ENCODE assay signal across 8 cellular contexts in the genomic region with DNA sequence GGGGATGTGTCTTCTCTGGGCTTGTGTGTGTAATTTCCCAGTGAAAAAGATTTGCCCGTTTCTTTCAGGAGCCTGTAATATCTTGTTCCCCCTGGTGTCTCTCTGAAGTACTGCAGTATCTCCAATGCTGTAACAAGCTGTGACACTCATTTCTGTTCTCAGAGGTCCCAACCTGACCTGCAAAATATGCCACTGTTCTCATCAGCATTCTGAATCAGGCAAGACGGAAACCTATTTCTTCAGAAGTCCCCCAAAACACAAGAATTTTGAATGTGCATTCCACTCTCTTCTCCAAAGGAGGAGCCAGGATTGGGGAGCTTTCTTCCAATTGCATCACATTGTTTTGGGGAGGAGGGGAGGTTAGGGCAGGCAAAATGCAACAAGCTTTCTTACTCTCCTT.
DNase-seq lines count a peak whose midpoint lies in the region; ATAC-seq and TF ChIP-seq lines count a peak whose summit lies in the region.

No MANE protein-coding gene starts in this region.

- no peak overlapping the region for H2BK12ac ChIP-seq in H9 (ENCODE audit: insufficient read length, low read depth, low read length)
- no peak overlapping the region for H2BK12ac ChIP-seq in neuronal stem cell (ENCODE audit: low read length)

- H3K36me3 ChIP-seq in Panc1 (ENCODE audit: control insufficient read depth, insufficient read depth, low read length) (no peaks in the 10 kb centered on the region), neuronal stem cell (replicated peaks in 1 of 2; ENCODE audit: control insufficient read depth in 2 of 2, insufficient read depth in 2 of 2, low read length in 2 of 2) (no peaks in the 10 kb centered on the region)

- H3K9ac ChIP-seq in H9 (ENCODE audit: extremely low read depth, insufficient read length, low read length) (no peak overlapping the region), neuronal stem cell (ENCODE audit: low read depth, low read length, poor library complexity) (no peak overlapping the region)

- H3K23ac ChIP-seq in H9 (ENCODE audit: insufficient read length, low read depth, low read length) (no peak overlapping the region), neuronal stem cell (ENCODE audit: low read depth, low read length, poor library complexity) (no peak overlapping the region)

- H2AK5ac ChIP-seq in H9 (ENCODE audit: insufficient read length, low read length) (no peak overlapping the region), neuronal stem cell (ENCODE audit: low read depth, low read length) (no peak overlapping the region)

- peak; percentile 79 for TF ChIP-seq CTCF in H9 (conservative IDR thresholded peaks at IDR 0.05)
- TF ChIP-seq CTCF in Panc1 (IDR thresholded peaks at IDR 0.05), result peak; percentile 77

- ATAC-seq in Panc1, result peak; percentile 83; the same call in 1 of the 2 replicates
- ATAC-seq in esophagus mucosa, result peak; percentile 71
- ATAC-seq in effector memory CD8-positive, alpha-beta T cell (replicated peaks), result no peak
- no peak for ATAC-seq in HG03139 (IDR thresholded peaks at IDR 0.05; ENCODE audit: unreplicated experiment)

- H3K4me3 ChIP-seq in Panc1 (ENCODE audit: low read depth in 2 of 2, low read length in 2 of 2) (no peak overlapping the region), neuronal stem cell (ENCODE audit: low read length in 2 of 2) (no peak overlapping the region)

- H2BK120ac ChIP-seq in H9 (ENCODE audit: low read depth, low read length, poor library complexity, severe bottlenecking) (no peak overlapping the region), neuronal stem cell (ENCODE audit: low read depth, low read length) (no peak overlapping the region)

- no peak overlapping the region for H3K18ac ChIP-seq in H9 (ENCODE audit: insufficient read length, low read depth, low read length)
- no peak overlapping the region for H3K18ac ChIP-seq in neuronal stem cell (ENCODE audit: low read length)

- POLR2A ChIA-PET in Panc1 (lab: Charles Lee), result no interaction called here

- peaks cover 5 to 9% of the 10 kb centered on the region in 2 experiments for H3K9me3 Mint-ChIP-seq in H9
- H3K9me3 Mint-ChIP-seq in effector memory CD8-positive, alpha-beta T cell, result no peaks in the 10 kb centered on the region

- no peaks in the 10 kb centered on the region for H3K27me3 Mint-ChIP-seq in H9 (ENCODE audit: low read depth)
- H3K27me3 Mint-ChIP-seq in effector memory CD8-positive, alpha-beta T cell, result peaks cover 28 to 55% of the 10 kb centered on the region in 2 donors

- WGBS in H9 (ENCODE audit: extremely low coverage, insufficient read length, low lambda C conversion rate), result no CpG with 5 or more reads among the region's 2 CpGs
- WGBS in neuronal stem cell (ENCODE audit: extremely low coverage in 2 of 2, insufficient read length in 2 of 2, insufficient replicate concordance in 1 of 2), 2 donors, result no CpG with 5 or more reads among the region's 2 CpGs

- H2BK15ac ChIP-seq in H9 (ENCODE audit: low read depth, low read length), result no peak overlapping the region
- H2BK15ac ChIP-seq in neuronal stem cell (ENCODE audit: low read length), result no peak overlapping the region

- no peaks in the 10 kb centered on the region for H3K9me3 ChIP-seq in H9 (ENCODE audit: control insufficient read depth, low read depth, low read length)
- H3K9me3 ChIP-seq in Panc1 (ENCODE audit: control insufficient read depth, insufficient read depth, low read depth, low read length), result peaks cover 4% of the 10 kb centered on the region; the same call in 1 of the 2 replicates
- H3K9me3 ChIP-seq in neuronal stem cell (replicated peaks in 1 of 2; ENCODE audit: control insufficient read depth in 2 of 2, insufficient read depth in 1 of 2, low read depth in 1 of 2, low read length in 2 of 2), result no peaks in the 10 kb centered on the region

- H3K4me1 Mint-ChIP-seq in H9, result peaks cover 0 to 9% of the 10 kb centered on the region in 2 experiments; a peak in 1 of 4 replicates
- H3K4me1 Mint-ChIP-seq in effector memory CD8-positive, alpha-beta T cell (ENCODE audit: low read depth in 2 of 2), result no peaks in the 10 kb centered on the region

- no peak overlapping the region for H2BK20ac ChIP-seq in H9 (ENCODE audit: low read depth, low read length, poor library complexity, severe bottlenecking)

- no peak overlapping the region for H3K4me2 ChIP-seq in H9 (ENCODE audit: insufficient read depth, insufficient read length, low read length)
- H3K4me2 ChIP-seq in neuronal stem cell (ENCODE audit: insufficient read depth, low read length, poor library complexity, severe bottlenecking), result no peak overlapping the region

- no peaks in the 10 kb centered on the region for H3K79me2 ChIP-seq in H9 (ENCODE audit: insufficient read depth, low read length)

- H3K14ac ChIP-seq in H9 (ENCODE audit: insufficient read depth, low read length) (no peak overlapping the region), neuronal stem cell (ENCODE audit: low read length) (no peak overlapping the region)

- no peak overlapping the region for H3T11ph ChIP-seq in H9 (ENCODE audit: low read length)

- no peak overlapping the region for H2BK5ac ChIP-seq in H9 (ENCODE audit: insufficient read length, low read length)
- no peak overlapping the region for H2BK5ac ChIP-seq in neuronal stem cell (ENCODE audit: low read length)

- H3K79me1 ChIP-seq in H9 (ENCODE audit: insufficient read depth, low read depth, low read length, poor library complexity, severe bottlenecking), result no peaks in the 10 kb centered on the region
- no peaks in the 10 kb centered on the region for H3K79me1 ChIP-seq in neuronal stem cell (ENCODE audit: low read depth, low read length)

- H4K91ac ChIP-seq in H9 (ENCODE audit: insufficient read length, low read depth, low read length) (no peak overlapping the region), neuronal stem cell (ENCODE audit: low read depth, low read length, poor library complexity) (no peak overlapping the region)

- H3K56ac ChIP-seq in H9 (ENCODE audit: insufficient read length, low read depth, low read length), result no peak overlapping the region

- peak; percentile 23 for DNase-seq in Caki2 (ENCODE audit: low read depth)
- DNase-seq in H9, result peak; percentile 46
- DNase-seq in Panc1 (ENCODE audit: low read depth, low spot score), result peak; percentile 46
- peak; percentile 36 for DNase-seq in neuronal stem cell (ENCODE audit: low spot score)
- DNase-seq in DMS79 treated with DMSO at 0.1 percent for 48 hours (lab: John Stamatoyannopoulos, UW), result no peak
- DNase-seq in effector memory CD8-positive, alpha-beta T cell, result no peak

- H2AFZ ChIP-seq in H9 (ENCODE audit: low read length), result no peak overlapping the region
- peak overlapping the region; percentile 50 for H2AFZ ChIP-seq in neuronal stem cell (ENCODE audit: low read length)

- H3K4ac ChIP-seq in H9 (ENCODE audit: low read depth, low read length), result no peak overlapping the region
- H3K4ac ChIP-seq in neuronal stem cell (ENCODE audit: low read length), result no peak overlapping the region

- intact Hi-C loops in Panc1 (cut with micrococcal nuclease; ENCODE audit: unreplicated experiment), result no loop called here

- no peaks in the 10 kb centered on the region for H4K20me1 ChIP-seq in H9 (ENCODE audit: control insufficient read depth, insufficient read depth, insufficient read length)

- H4K5ac ChIP-seq in H9 (ENCODE audit: insufficient read length, low read depth, low read length), result no peak overlapping the region

- H3K27ac ChIP-seq in H9 (ENCODE audit: insufficient read length, low read depth, low read length), result no peak overlapping the region
- H3K27ac ChIP-seq in Panc1 (ENCODE audit: low read length), result peak overlapping the region; percentile 70; the same call in 1 of the 2 replicates
- H3K27ac ChIP-seq in neuronal stem cell (replicated peaks; ENCODE audit: low read length), result no peak overlapping the region

- H3K4me3 Mint-ChIP-seq in H9, result no peak overlapping the region
- no peak overlapping the region for H3K4me3 Mint-ChIP-seq in effector memory CD8-positive, alpha-beta T cell

- H4K8ac ChIP-seq in H9 (replicated peaks; ENCODE audit: insufficient read length, low read depth, low read length) (no peak overlapping the region), neuronal stem cell (ENCODE audit: low read depth, low read length) (no peak overlapping the region)

- H3K27ac Mint-ChIP-seq in H9, result no peak overlapping the region
- H3K27ac Mint-ChIP-seq in effector memory CD8-positive, alpha-beta T cell, result no peak overlapping the region

- in situ Hi-C loops in Caki2 (cut with HindIII; ENCODE audit: low pct_unique_long_range_greater_than_20kb, low sequenced_read_pairs) (no loop called here), Panc1 (cut with HindIII; ENCODE audit: low pct_unique_long_range_greater_than_20kb, low sequenced_read_pairs) (no loop called here)

- BruUV-seq in Panc1 (replicated peaks; lab: Mats Ljungman, UMichigan), result no TSS peak

- H3K27me3 ChIP-seq in H9 (ENCODE audit: insufficient read depth, low read length) (no peaks in the 10 kb centered on the region), Panc1 (ENCODE audit: control insufficient read depth, insufficient read depth, low read length) (no peaks in the 10 kb centered on the region), neuronal stem cell (ENCODE audit: control insufficient read depth in 3 of 3, insufficient read depth in 3 of 3, low read depth in 1 of 3, low read length in 3 of 3) (no peaks in the 10 kb centered on the region)

- H3K36me3 Mint-ChIP-seq in H9 (ENCODE audit: insufficient read depth in 1 of 3, low read depth in 3 of 3), result peaks cover 0 to under 1% (median 0%) of the 10 kb centered on the region in 3 experiments; a peak in 2 of 7 replicates
- no peaks in the 10 kb centered on the region for H3K36me3 Mint-ChIP-seq in effector memory CD8-positive, alpha-beta T cell (ENCODE audit: insufficient read depth)

- H3K23me2 ChIP-seq in H9 (ENCODE audit: insufficient read length, low read depth, low read length, poor library complexity, severe bottlenecking), result no peaks in the 10 kb centered on the region

- H3K4me1 ChIP-seq in H9 (ENCODE audit: insufficient read depth, low read length) (no peaks in the 10 kb centered on the region), Panc1 (ENCODE audit: control insufficient read depth, insufficient read depth, low read length) (no peaks in the 10 kb centered on the region), neuronal stem cell (ENCODE audit: control insufficient read depth in 2 of 2, insufficient read depth in 1 of 2, low read depth in 1 of 2, low read length in 2 of 2) (no peaks in the 10 kb centered on the region)

- CTCF ChIA-PET in Panc1 (lab: Charles Lee), result interaction anchor here (0.6 to 1.5 kb wide), 3 partner anchors 170 to 469 kb away, joined by 3 to 5 read pairs (median 3); no protein-coding TSS in a partner anchor

Comparison
In these comparisons a context has a peak if more than half of its experiments do, and no peak if none do; other contexts are left out.
1. DNase-seq: peak in Caki2 (single experiment), H9 (single experiment), Panc1 (single experiment) and neuronal stem cell (single experiment); none in DMS79 treated with DMSO at 0.1 percent for 48 hours (single experiment) and effector memory CD8-positive, alpha-beta T cell (0 of 3).
2. ATAC-seq: peak in Panc1 (single experiment) and esophagus mucosa (single experiment); none in effector memory CD8-positive, alpha-beta T cell (single experiment) and HG03139 (single experiment).